In the genomic region with DNA sequence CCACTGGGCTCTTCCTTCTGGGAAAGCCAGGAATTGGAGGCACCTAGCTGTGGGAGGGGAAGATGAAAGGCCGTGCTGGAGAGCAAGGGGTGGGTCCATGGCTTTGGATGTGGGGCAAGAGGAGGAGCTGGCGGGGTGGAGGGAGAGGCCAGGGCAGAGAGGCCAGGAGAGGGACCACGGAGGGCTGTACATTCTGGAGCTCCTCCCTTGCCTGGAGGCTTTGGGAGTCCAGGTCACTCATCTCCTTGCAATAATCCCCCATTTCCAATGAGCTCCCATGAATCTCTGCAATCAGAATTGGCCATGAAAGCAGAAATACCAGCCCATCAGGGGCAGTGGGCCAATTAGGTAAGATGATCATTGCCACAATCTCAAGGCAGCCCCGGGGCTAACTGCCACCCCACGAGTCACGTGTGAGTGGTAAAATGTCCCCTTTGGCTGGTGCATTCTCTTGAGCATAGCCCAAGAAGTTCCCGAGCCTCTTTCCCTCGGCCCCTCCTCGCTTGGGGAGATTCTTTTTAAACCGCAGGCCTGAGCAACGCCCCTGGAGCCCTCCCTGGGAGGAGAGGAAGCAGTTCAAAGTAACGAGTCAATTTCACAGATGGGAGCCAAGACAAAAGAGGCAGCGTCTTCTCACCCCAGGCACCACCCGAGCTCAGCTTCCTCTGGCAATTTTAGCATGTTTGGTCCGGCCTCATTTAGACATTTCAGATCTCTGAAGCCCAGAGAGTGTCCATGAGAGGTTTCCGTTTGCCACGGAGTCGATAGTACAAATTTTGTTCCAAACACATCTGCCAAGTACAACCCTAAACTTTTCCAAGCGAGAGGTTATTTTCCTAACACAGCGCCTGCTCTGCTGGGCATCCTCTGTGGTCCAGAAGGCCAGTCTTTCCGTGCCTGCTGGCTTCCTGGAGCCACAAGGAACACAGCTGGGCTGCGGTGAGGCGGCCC, we compare ENCODE assay signal across 9 cellular contexts. TPM values are rescaled to one million over a fixed set of nuclear protein-coding genes. Genes with fewer than 3 reads are reported as not detected.
A peak's percentile ranks its signal among the peaks of the same experiment; 100 is the strongest.
DNase-seq lines count a peak whose midpoint lies in the region; ATAC-seq and TF ChIP-seq lines count a peak whose summit lies in the region.
"Had no signal": no experiment of that assay in that cellular context is flagged by ENCODE, and none has a peak within 500 bp of the region (broad histone marks: within the 10 kb centered on the region; RNA-seq: fewer than 3 reads in every experiment).

No MANE protein-coding gene starts in this region.

- no peaks in the 10 kb centered on the region for H3K36me3 Mint-ChIP-seq in activated T-helper 1 cell treated with anti-CD3 and anti-CD28 coated beads, Interleukin-12 subunit alpha, Interleukin-12 subunit beta, Interleukin-2, Interleukin-4 antibody, amounts not matched to agents 30 ng/mL and 10 ng/mL and 1 ng/mL, durations not matched to agents 14 hours and 24 hours and 36 hours (ENCODE audit: low read depth)
- H3K36me3 Mint-ChIP-seq in stimulated activated naive B cell treated with anti-CD40 and anti-IgM and Interleukin-4, amounts not matched to agents 10 μg/mL and 1 μg/mL and 100 μg/mL, for 72 hours: no peaks in the 10 kb centered on the region

- intact Hi-C loops in Panc1 (cut with micrococcal nuclease; ENCODE audit: unreplicated experiment) (no loop called here), gastrocnemius medialis (cut with DNase I; ENCODE audit: low total_unique reads) (no loop called here)
- intact Hi-C loops in activated T-helper 1 cell treated with anti-CD3 and anti-CD28 coated beads, Interleukin-12 subunit alpha, Interleukin-12 subunit beta, Interleukin-2, Interleukin-4 antibody, amounts not matched to agents 30 ng/mL and 10 ng/mL and 1 ng/mL, durations not matched to agents 14 hours and 24 hours and 36 hours (cut with micrococcal nuclease): no loop called here

- in situ Hi-C loops in Panc1 (cut with HindIII; ENCODE audit: low pct_unique_long_range_greater_than_20kb, low sequenced_read_pairs) (no loop called here), gastrocnemius medialis (cut with MboI; ENCODE audit: low sequenced_read_pairs in 4 of 4) (no loop called here)

- POLR2A ChIA-PET in Panc1 (lab: Charles Lee): no interaction called here

- H3K36me3 ChIP-seq in Panc1 (ENCODE audit: control insufficient read depth, insufficient read depth, low read length) (no peaks in the 10 kb centered on the region), gastrocnemius medialis (no peaks in the 10 kb centered on the region)

- no peaks in the 10 kb centered on the region for H3K9me3 ChIP-seq in Panc1 (ENCODE audit: control insufficient read depth, insufficient read depth, low read depth, low read length)
- H3K9me3 ChIP-seq in gastrocnemius medialis: no peaks in the 10 kb centered on the region

- H3K4me1 ChIP-seq in Panc1 (ENCODE audit: control insufficient read depth, insufficient read depth, low read length): no peaks in the 10 kb centered on the region
- H3K4me1 ChIP-seq in gastrocnemius medialis: peaks cover 13 to 15% of the 10 kb centered on the region in 2 donors

- TF ChIP-seq CTCF in Panc1 (IDR thresholded peaks at IDR 0.05) (no peak), foreskin fibroblast (IDR thresholded peaks at IDR 0.05; ENCODE audit: low read depth, low read length) (no peak), gastrocnemius medialis (IDR thresholded peaks at IDR 0.05 in 4 of 5, conservative IDR thresholded peaks at IDR 0.05 in 1 of 5) (no peak)

- CTCF ChIA-PET in Panc1 (lab: Charles Lee): no interaction called here

- no peaks in the 10 kb centered on the region for H3K27me3 ChIP-seq in Panc1 (ENCODE audit: control insufficient read depth, insufficient read depth, low read length)
- no peaks in the 10 kb centered on the region for H3K27me3 ChIP-seq in gastrocnemius medialis

- ATAC-seq in Panc1 (peak; percentile 20; the same call in 1 of the 2 replicates), gastrocnemius medialis (peak; percentile 40 to 51)
- no peak for ATAC-seq in stimulated activated naive B cell treated with anti-CD40 and anti-IgM and Interleukin-4, amounts not matched to agents 10 μg/mL and 1 μg/mL and 100 μg/mL, for 72 hours (replicated peaks)

- no peak overlapping the region for H3K4me3 ChIP-seq in Panc1 (ENCODE audit: low read depth in 2 of 2, low read length in 2 of 2)
- peak overlapping the region; percentile 4 to 33 for H3K4me3 ChIP-seq in foreskin fibroblast (ENCODE audit: low read depth in 1 of 2, low read length in 2 of 2)
- H3K4me3 ChIP-seq in gastrocnemius medialis: peak overlapping the region; percentile 8 to 22 (median 16)

- DNase-seq in GM04503 (ENCODE audit: low read depth) (peak; percentile 77), Panc1 (ENCODE audit: low read depth, low spot score) (no peak), foreskin fibroblast (peak; percentile 53 to 68), gastrocnemius medialis (no peak), middle frontal gyrus (ENCODE audit: extremely low spot score, low spot score) (no peak), GF-D8 (lab: John Stamatoyannopoulos, UW) (no peak)
- DNase-seq in activated T-helper 1 cell treated with anti-CD3 and anti-CD28 coated beads, Interleukin-12 subunit alpha, Interleukin-12 subunit beta, Interleukin-2, Interleukin-4 antibody, amounts not matched to agents 30 ng/mL and 10 ng/mL and 1 ng/mL, durations not matched to agents 14 hours and 24 hours and 36 hours (ENCODE audit: low spot score): no peak
- DNase-seq in stimulated activated naive B cell treated with anti-CD40 and anti-IgM and Interleukin-4, amounts not matched to agents 10 μg/mL and 1 μg/mL and 100 μg/mL, for 72 hours: no peak
- DNase-seq: T-helper 2 cell had no signal

- no peaks in the 10 kb centered on the region for H3K9me3 Mint-ChIP-seq in activated T-helper 1 cell treated with anti-CD3 and anti-CD28 coated beads, Interleukin-12 subunit alpha, Interleukin-12 subunit beta, Interleukin-2, Interleukin-4 antibody, amounts not matched to agents 30 ng/mL and 10 ng/mL and 1 ng/mL, durations not matched to agents 14 hours and 24 hours and 36 hours
- H3K9me3 Mint-ChIP-seq in stimulated activated naive B cell treated with anti-CD40 and anti-IgM and Interleukin-4, amounts not matched to agents 10 μg/mL and 1 μg/mL and 100 μg/mL, for 72 hours: peaks cover 0 to 3% of the 10 kb centered on the region in 2 donors

- H3K4me1 Mint-ChIP-seq in activated T-helper 1 cell treated with anti-CD3 and anti-CD28 coated beads, Interleukin-12 subunit alpha, Interleukin-12 subunit beta, Interleukin-2, Interleukin-4 antibody, amounts not matched to agents 30 ng/mL and 10 ng/mL and 1 ng/mL, durations not matched to agents 14 hours and 24 hours and 36 hours (ENCODE audit: low read depth): peaks cover 5% of the 10 kb centered on the region
- H3K4me1 Mint-ChIP-seq in stimulated activated naive B cell treated with anti-CD40 and anti-IgM and Interleukin-4, amounts not matched to agents 10 μg/mL and 1 μg/mL and 100 μg/mL, for 72 hours: no peaks in the 10 kb centered on the region

- no TSS peak for BruUV-seq in Panc1 (replicated peaks; lab: Mats Ljungman, UMichigan)

- no peak for TF ChIP-seq POLR2A in gastrocnemius medialis (IDR thresholded peaks at IDR 0.05)

- H3K27ac ChIP-seq in Panc1 (ENCODE audit: low read length): no peak overlapping the region
- H3K27ac ChIP-seq in gastrocnemius medialis: peak overlapping the region; percentile 53 to 60 (median 56)

- no peak overlapping the region for H3K27ac Mint-ChIP-seq in activated T-helper 1 cell treated with anti-CD3 and anti-CD28 coated beads, Interleukin-12 subunit alpha, Interleukin-12 subunit beta, Interleukin-2, Interleukin-4 antibody, amounts not matched to agents 30 ng/mL and 10 ng/mL and 1 ng/mL, durations not matched to agents 14 hours and 24 hours and 36 hours
- H3K27ac Mint-ChIP-seq in stimulated activated naive B cell treated with anti-CD40 and anti-IgM and Interleukin-4, amounts not matched to agents 10 μg/mL and 1 μg/mL and 100 μg/mL, for 72 hours: no peak overlapping the region

- peaks cover 9% of the 10 kb centered on the region for H3K27me3 Mint-ChIP-seq in activated T-helper 1 cell treated with anti-CD3 and anti-CD28 coated beads, Interleukin-12 subunit alpha, Interleukin-12 subunit beta, Interleukin-2, Interleukin-4 antibody, amounts not matched to agents 30 ng/mL and 10 ng/mL and 1 ng/mL, durations not matched to agents 14 hours and 24 hours and 36 hours (ENCODE audit: insufficient read depth)
- peaks cover 39 to 54% of the 10 kb centered on the region in 2 donors for H3K27me3 Mint-ChIP-seq in stimulated activated naive B cell treated with anti-CD40 and anti-IgM and Interleukin-4, amounts not matched to agents 10 μg/mL and 1 μg/mL and 100 μg/mL, for 72 hours

- no peak overlapping the region for H3K4me3 Mint-ChIP-seq in activated T-helper 1 cell treated with anti-CD3 and anti-CD28 coated beads, Interleukin-12 subunit alpha, Interleukin-12 subunit beta, Interleukin-2, Interleukin-4 antibody, amounts not matched to agents 30 ng/mL and 10 ng/mL and 1 ng/mL, durations not matched to agents 14 hours and 24 hours and 36 hours
- no peak overlapping the region for H3K4me3 Mint-ChIP-seq in stimulated activated naive B cell treated with anti-CD40 and anti-IgM and Interleukin-4, amounts not matched to agents 10 μg/mL and 1 μg/mL and 100 μg/mL, for 72 hours

RNA-seq across cellular contexts. Expression of gene RTN4RL1, which starts 13.4 kb away (rescaled TPM):
- total RNA-seq in Panc1 (2021; ENCODE audit: unreplicated experiment): 0.80 TPM
- polyA plus RNA-seq in Panc1 (2012; ENCODE audit: insufficient read length): 1.6 TPM
- total RNA-seq in gastrocnemius medialis: 1 to 10 TPM in 2 of 4 donors, under 1 TPM in 2; 0.31 to 1.7 (median 1.2) TPM
- total RNA-seq in activated T-helper 1 cell treated with anti-CD3 and anti-CD28 coated beads, Interleukin-12 subunit alpha, Interleukin-12 subunit beta, Interleukin-2, Interleukin-4 antibody, amounts not matched to agents 30 ng/mL and 10 ng/mL and 1 ng/mL, durations not matched to agents 14 hours and 24 hours and 36 hours: 1.0 TPM in 2 replicates

RNA-seq across cellular contexts. Expression of gene DPH1, which starts 18.3 kb away (rescaled TPM):
- total RNA-seq in Panc1 (2021; ENCODE audit: unreplicated experiment) (24.3 TPM), gastrocnemius medialis (10 to 100 TPM; 47.2 to 59.9 (median 57.7) TPM)
- 43.5 TPM for polyA plus RNA-seq in Panc1 (2012; ENCODE audit: insufficient read length)
- total RNA-seq in activated T-helper 1 cell treated with anti-CD3 and anti-CD28 coated beads, Interleukin-12 subunit alpha, Interleukin-12 subunit beta, Interleukin-2, Interleukin-4 antibody, amounts not matched to agents 30 ng/mL and 10 ng/mL and 1 ng/mL, durations not matched to agents 14 hours and 24 hours and 36 hours: 49.4 and 61.3 TPM in 2 replicates

RNA-seq across cellular contexts. Expression of gene OVCA2, which starts 30.1 kb away (rescaled TPM):
- total RNA-seq in Panc1 (2021; ENCODE audit: unreplicated experiment) (42.5 TPM), gastrocnemius medialis (10 to 100 TPM; 12.6 to 50.2 (median 34.4) TPM)
- polyA plus RNA-seq in Panc1 (2012; ENCODE audit: insufficient read length): 39.8 TPM
- 43.9 and 44.0 TPM in 2 replicates for total RNA-seq in activated T-helper 1 cell treated with anti-CD3 and anti-CD28 coated beads, Interleukin-12 subunit alpha, Interleukin-12 subunit beta, Interleukin-2, Interleukin-4 antibody, amounts not matched to agents 30 ng/mL and 10 ng/mL and 1 ng/mL, durations not matched to agents 14 hours and 24 hours and 36 hours

RNA-seq across cellular contexts. Expression of gene HIC1, which starts 43.2 kb away (rescaled TPM):
- total RNA-seq in Panc1 (2021; ENCODE audit: unreplicated experiment): 1.4 TPM
- polyA plus RNA-seq in Panc1 (2012; ENCODE audit: insufficient read length): 0.96 TPM
- total RNA-seq in gastrocnemius medialis: 1 to 10 TPM; 4.6 to 9.6 (median 6.9) TPM
- total RNA-seq in activated T-helper 1 cell treated with anti-CD3 and anti-CD28 coated beads, Interleukin-12 subunit alpha, Interleukin-12 subunit beta, Interleukin-2, Interleukin-4 antibody, amounts not matched to agents 30 ng/mL and 10 ng/mL and 1 ng/mL, durations not matched to agents 14 hours and 24 hours and 36 hours: 45.6 and 47.0 TPM in 2 replicates

Comparison
In these comparisons a context has a peak if more than half of its experiments do, and no peak if none do; other contexts are left out.
1. DNase-seq: peak in GM04503 (single experiment) and foreskin fibroblast (2 of 2); none in Panc1 (single experiment), gastrocnemius medialis (0 of 2), middle frontal gyrus (single experiment), GF-D8 (single experiment), activated T-helper 1 cell treated with anti-CD3 and anti-CD28 coated beads, Interleukin-12 subunit alpha, Interleukin-12 subunit beta, Interleukin-2, Interleukin-4 antibody, amounts not matched to agents 30 ng/mL and 10 ng/mL and 1 ng/mL, durations not matched to agents 14 hours and 24 hours and 36 hours (single experiment) and stimulated activated naive B cell treated with anti-CD40 and anti-IgM and Interleukin-4, amounts not matched to agents 10 μg/mL and 1 μg/mL and 100 μg/mL, for 72 hours (single experiment).
2. ATAC-seq: peak in Panc1 (single experiment) and gastrocnemius medialis (2 of 2); none in stimulated activated naive B cell treated with anti-CD40 and anti-IgM and Interleukin-4, amounts not matched to agents 10 μg/mL and 1 μg/mL and 100 μg/mL, for 72 hours (0 of 2).
3. H3K4me3 ChIP-seq: peak in foreskin fibroblast (2 of 2) and gastrocnemius medialis (4 of 4); none in Panc1 (0 of 2).